In the genomic region with DNA sequence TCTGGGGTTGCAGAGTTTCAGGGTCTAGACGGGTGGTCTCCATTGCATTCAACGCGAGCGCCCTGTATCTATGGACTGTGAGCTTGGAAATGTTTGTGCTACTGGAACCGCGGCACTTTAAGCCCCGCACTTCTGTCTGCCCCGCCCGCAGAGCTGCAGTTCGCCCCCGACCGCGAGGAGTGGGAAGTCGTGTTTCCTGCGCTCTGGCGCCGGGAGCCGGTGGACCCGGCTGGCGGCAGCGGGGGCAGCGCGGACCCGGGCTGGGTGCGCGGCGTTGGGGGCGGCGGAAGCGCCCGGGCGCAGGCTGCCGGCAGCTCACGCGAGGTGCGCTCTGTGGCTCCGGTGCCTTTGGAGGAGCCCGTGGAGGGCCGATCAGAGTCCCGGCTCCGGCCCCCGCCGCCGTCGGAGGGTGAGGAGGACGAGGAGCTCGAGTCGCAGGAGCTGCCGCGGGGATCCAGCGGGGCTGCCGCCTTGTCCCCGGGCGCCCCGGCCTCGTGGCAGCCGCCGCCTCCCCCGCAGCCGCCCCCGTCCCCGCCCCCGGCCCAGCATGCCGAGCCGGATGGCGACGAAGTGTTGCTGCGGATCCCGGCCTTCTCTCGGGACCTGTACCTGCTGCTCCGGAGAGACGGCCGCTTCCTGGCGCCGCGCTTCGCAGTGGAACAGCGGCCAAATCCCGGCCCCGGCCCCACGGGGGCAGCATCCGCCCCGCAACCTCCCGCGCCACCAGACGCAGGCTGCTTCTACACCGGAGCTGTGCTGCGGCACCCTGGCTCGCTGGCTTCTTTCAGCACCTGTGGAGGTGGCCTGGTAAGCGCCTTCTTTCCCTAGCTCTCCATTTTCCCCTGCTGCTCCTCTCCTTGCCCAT, we compare ENCODE assay signal across 8 cellular contexts. TPM values are rescaled to one million over a fixed set of nuclear protein-coding genes. Genes with fewer than 3 reads are reported as not detected.
DNase-seq lines count a peak whose midpoint lies in the region; ATAC-seq, FAIRE-seq and TF ChIP-seq lines count a peak whose summit lies in the region.

No MANE protein-coding gene starts in this region.

- ATAC-seq in GM23338: peak; percentile 67
- ATAC-seq in mucosa of descending colon: peak; percentile 79
- ATAC-seq in activated CD4-positive, CD25-positive, alpha-beta regulatory T cell treated with anti-CD3 and anti-CD28 coated beads, Interleukin-2, amount 50 U/mL, for 24 hours: no peak

- peak overlapping the region; percentile 91 for H2AFZ ChIP-seq in GM23338
- peak overlapping the region; percentile 60; the same call in 1 of the 2 replicates for H2AFZ ChIP-seq in H1 (ENCODE audit: low read length)

- peaks cover 7% of the 10 kb centered on the region for H3K27me3 Mint-ChIP-seq in GM23338 (ENCODE audit: insufficient read depth, low read depth, poor library complexity)

- peak overlapping the region; percentile 95 for H3K27ac Mint-ChIP-seq in GM23338

- H3K4me2 ChIP-seq in GM23338 (peak overlapping the region; percentile 96), H1 (ENCODE audit: insufficient read depth in 1 of 2, low read depth in 2 of 2, low read length in 2 of 2) (peak overlapping the region; percentile 75 to 89)

- peak; percentile 62 to 74 for TF ChIP-seq RAD21 in H1 (IDR thresholded peaks at IDR 0.05 in 1 of 2, conservative IDR thresholded peaks at IDR 0.05 in 1 of 2; ENCODE audit: low read depth in 2 of 2, low read length in 2 of 2)

- H4K8ac ChIP-seq in H1 (ENCODE audit: extremely low read depth, insufficient read depth, low read length): peak overlapping the region; percentile 91

- H2AK5ac ChIP-seq in H1 (ENCODE audit: low read depth, low read length): no peak overlapping the region

- peak overlapping the region; percentile 64 for H2BK12ac ChIP-seq in H1 (ENCODE audit: low read depth, low read length)

- H2BK15ac ChIP-seq in H1 (ENCODE audit: low read length): no peak overlapping the region

- TF ChIP-seq POLR2A in H1 (IDR thresholded peaks at IDR 0.05; ENCODE audit: control extremely low read depth in 1 of 2, low read depth in 2 of 2, low read length in 2 of 2) (peak; percentile 49 to 66), uterus (IDR thresholded peaks at IDR 0.05) (no peak)

- no peak for FAIRE-seq in H1 (lab: Jason Lieb, UNC)

- no peak overlapping the region for H3K14ac ChIP-seq in H1 (ENCODE audit: insufficient read length)

- H4K20me1 ChIP-seq in GM23338 (replicated peaks; ENCODE audit: insufficient read depth) (0 out of 2 replicates have a peak, but pooled peaks cover 16% of the 10 kb centered on the region), H1 (replicated peaks in 1 of 2; ENCODE audit: control insufficient read depth in 1 of 2, insufficient read depth in 2 of 2, low read length in 2 of 2) (peaks cover 1 to 6% of the 10 kb centered on the region in 2 experiments)

- peaks cover 10% of the 10 kb centered on the region for H3K23me2 ChIP-seq in H1 (ENCODE audit: low read depth, low read length)

- peak overlapping the region; percentile 25 for H4K5ac ChIP-seq in H1 (ENCODE audit: insufficient read length, low read depth, low read length)

- H4K91ac ChIP-seq in H1 (replicated peaks; ENCODE audit: insufficient read length, low read length): no peak overlapping the region

- H3K27ac ChIP-seq in GM23338 (ENCODE audit: low read depth) (no peak overlapping the region), H1 (ENCODE audit: low read depth, low read length) (0 out of 2 replicates have a peak overlapping the region, but pooled peaks have one; percentile 5), uterus (peak overlapping the region; percentile 88 to 93)

- no peak for TF ChIP-seq EP300 in H1 (IDR thresholded peaks at IDR 0.05; ENCODE audit: borderline replicate concordance in 1 of 2, low read depth in 2 of 2, low read length in 2 of 2)

- no peak overlapping the region for H2BK20ac ChIP-seq in H1 (ENCODE audit: low read length)

- H3K18ac ChIP-seq in H1 (ENCODE audit: extremely low read depth, low read length): peak overlapping the region; percentile 91; the same call in 1 of the 2 replicates

- H3K36me3 ChIP-seq in GM23338 (ENCODE audit: insufficient read depth) (no peaks in the 10 kb centered on the region), H1 (ENCODE audit: control insufficient read depth in 2 of 4, insufficient read depth in 4 of 4, low read length in 3 of 4) (no peaks in the 10 kb centered on the region), mucosa of descending colon (ENCODE audit: low read depth) (no peaks in the 10 kb centered on the region), uterus (no peaks in the 10 kb centered on the region)

- peak; percentile 88 for DNase-seq in DMS53 (lab: John Stamatoyannopoulos, UW)
- DNase-seq in GM23338 (ENCODE audit: low spot score): peak; percentile 82
- DNase-seq in H1 (ENCODE audit: low read depth in 1 of 2, low spot score in 2 of 2): peak in 1 of 2 experiments; percentile 84
- peak; percentile 56 to 75 (median 59) for DNase-seq in mucosa of descending colon
- peak; percentile 69 to 72 for DNase-seq in uterus
- DNase-seq in AML-193 (lab: John Stamatoyannopoulos, UW): no peak

- peak overlapping the region; percentile 100 for H3K4me3 Mint-ChIP-seq in GM23338

- no peaks in the 10 kb centered on the region for H3K9me3 ChIP-seq in H1 (ENCODE audit: insufficient read depth in 2 of 2, low read depth in 1 of 2, low read length in 1 of 2)
- no peaks in the 10 kb centered on the region for H3K9me3 ChIP-seq in mucosa of descending colon
- no peaks in the 10 kb centered on the region for H3K9me3 ChIP-seq in uterus

- H3F3A ChIP-seq in GM23338 (replicated peaks; ENCODE audit: low read depth): 0 out of 2 replicates have a peak, but pooled peaks cover 4% of the 10 kb centered on the region

- peaks cover 45% of the 10 kb centered on the region for H3K4me1 Mint-ChIP-seq in GM23338

- H3K9me3 Mint-ChIP-seq in GM23338: no peaks in the 10 kb centered on the region

- H3K79me2 ChIP-seq in GM23338 (replicated peaks; ENCODE audit: insufficient read depth) (peaks cover 44% of the 10 kb centered on the region), H1 (ENCODE audit: control insufficient read depth in 1 of 2, insufficient read depth in 2 of 2, low read length in 2 of 2) (peaks cover 0 to 50% of the 10 kb centered on the region in 2 experiments)

- H3K4me1 ChIP-seq in GM23338 (ENCODE audit: insufficient read depth) (peaks cover 35% of the 10 kb centered on the region), H1 (replicated peaks in 1 of 4; ENCODE audit: control insufficient read depth in 3 of 4, insufficient read depth in 4 of 4, low read length in 3 of 4) (peaks cover 2 to 9% (median 5%) of the 10 kb centered on the region in 4 experiments; a peak in 4 of 7 replicates), mucosa of descending colon (ENCODE audit: low read depth) (no peaks in the 10 kb centered on the region), uterus (no peaks in the 10 kb centered on the region)

- 0% methylated on average over 54 of the region's 90 CpGs; no CpG with 5 or more reads in 1 of the 2 experiments for WGBS in H1 (ENCODE audit: extremely low coverage in 1 of 2, insufficient coverage in 1 of 2, insufficient read length in 1 of 2, insufficient replicate concordance in 2 of 2, low coverage in 1 of 2, low lambda C conversion rate in 2 of 2, missing lambda C conversion rate in 1 of 2), 2 experiments

- no peaks in the 10 kb centered on the region for H3K79me1 ChIP-seq in H1 (ENCODE audit: low read depth, low read length)

- H3K4me3 ChIP-seq in GM23338 (peak overlapping the region; percentile 87), H1 (ENCODE audit: extremely low read depth in 1 of 4, insufficient read depth in 2 of 4, low read depth in 3 of 4, low read length in 4 of 4) (peak overlapping the region; percentile 72 to 88 (median 84)), mucosa of descending colon (peak overlapping the region; percentile 7), uterus (peak overlapping the region; percentile 53 to 61)

- H3K27me3 ChIP-seq in GM23338 (ENCODE audit: insufficient read depth) (peaks cover 16% of the 10 kb centered on the region; the same call in 1 of the 2 replicates), H1 (replicated peaks in 1 of 4; ENCODE audit: control insufficient read depth in 3 of 4, extremely low read depth in 1 of 4, insufficient read depth in 3 of 4, low read length in 3 of 4) (no peaks in the 10 kb centered on the region), uterus (no peaks in the 10 kb centered on the region)

- H3K9ac ChIP-seq in H1 (replicated peaks in 1 of 4; ENCODE audit: extremely low read depth in 1 of 4, low read depth in 3 of 4, low read length in 3 of 4): peak overlapping the region; percentile 67 to 95 (median 80)

- CTCF ChIA-PET in H1 (lab: Charles Lee; ENCODE audit: partially characterized antibody): interaction anchor here (0.6 to 3.7 kb wide), 19 partner anchors 9 to 528 kb away, joined by 3 to 14 read pairs (median 4); no protein-coding TSS in a partner anchor

- POLR2A ChIA-PET in H1 (lab: Charles Lee; ENCODE audit: partially characterized antibody): interaction anchor here (0.6 to 3.8 kb wide), 29 partner anchors 8 to 366 kb away, joined by 3 to 33 read pairs (median 4); a partner anchor contains a TSS

- H3K36me3 Mint-ChIP-seq in GM23338 (ENCODE audit: low read depth): peaks cover 18% of the 10 kb centered on the region

- H3K4ac ChIP-seq in H1 (replicated peaks; ENCODE audit: insufficient read length, low read depth, low read length): no peak overlapping the region

- no peak overlapping the region for H3K23ac ChIP-seq in H1 (ENCODE audit: insufficient read length)

- TF ChIP-seq CTCF in GM23338 (conservative IDR thresholded peaks at IDR 0.05; ENCODE audit: low read depth in 2 of 2) (peak; percentile 52 to 64), H1 (IDR thresholded peaks at IDR 0.05; ENCODE audit: control extremely low read depth in 1 of 3, insufficient read depth in 1 of 3, low read depth in 1 of 3, low read length in 3 of 3) (peak; percentile 61 to 72 (median 67)), mucosa of descending colon (IDR thresholded peaks at IDR 0.05) (no peak), uterus (IDR thresholded peaks at IDR 0.05) (peak in 2 of 4 experiments; percentile 53 to 68)

- peak overlapping the region; percentile 20; the same call in 1 of the 2 replicates for H2BK5ac ChIP-seq in H1 (ENCODE audit: low read depth, low read length)

- no peaks in the 10 kb centered on the region for H3K9me2 ChIP-seq in GM23338 (ENCODE audit: insufficient read depth)

- intact Hi-C loops in mucosa of descending colon (cut with DNase I, micrococcal nuclease): no loop called here
- intact Hi-C loops in uterus (cut with DNase I; ENCODE audit: low total_unique reads): no loop called here

- peak overlapping the region; percentile 51 for H3K56ac ChIP-seq in H1 (replicated peaks; ENCODE audit: insufficient read length, low read depth, low read length)

- no peak overlapping the region for H2BK120ac ChIP-seq in H1 (replicated peaks; ENCODE audit: low read depth, low read length)

RNA-seq across cellular contexts. Expression of a gene that starts 1.1 kb away (rescaled TPM):
- total RNA-seq in GM23338 (2014; rRNA removed; shearing (Covaris generic)): 27.4 and 37.9 TPM in 2 replicates
- polyA plus RNA-seq in GM23338 (2016; fragmentation: Nextera tagmentation; extraction: Ambion mirVana): 5.9 and 6.0 TPM in 2 replicates
- 4.5 TPM for polyA plus RNA-seq in PFSK-1 (2012; ENCODE audit: insufficient read length, low read depth)
- 26.2 and 28.8 TPM in 2 replicates for total RNA-seq in H1 (2021; fragmentation: NEBNext Ultra II Directional; extraction: Animal tissue kit (Norgen Biotek cat#: 25700))
- 17.3 and 21.4 TPM in 2 replicates for polyA plus RNA-seq in H1 (2011; rRNA removed)
- 30.9 TPM for polyA plus RNA-seq in H1 (2011; cell fraction: cytosol; rRNA removed)
- 32.1 TPM for polyA plus RNA-seq in H1 (2011; cell fraction: nucleus; rRNA removed)
- 20.0 to 28.3 TPM (median 26.2 TPM) in 4 replicates for polyA plus RNA-seq in H1 (2012, experiment 1 of 2)
- 0.97 TPM for polyA plus RNA-seq in H1 (2012, experiment 2 of 2)
- 20.6 TPM for polyA plus RNA-seq in H1 (2013, experiment 1 of 2)
- polyA plus RNA-seq in H1 (2013, experiment 2 of 2): 20.7 TPM
- polyA minus RNA-seq in H1 (2011; rRNA and poly(A)+ RNA removed): 61.4 and 71.9 TPM in 2 replicates
- 26.1 TPM for polyA minus RNA-seq in H1 (2011; cell fraction: cytosol; rRNA and poly(A)+ RNA removed)
- 76.8 TPM for polyA minus RNA-seq in H1 (2011; cell fraction: nucleus; rRNA and poly(A)+ RNA removed)
- 1 to 10 TPM in 1 of 3 donors, under 1 TPM in 2; 0.12 to 1.6 (median 0.75) TPM for total RNA-seq in mucosa of descending colon
- total RNA-seq in uterus: 100 to 1,000 TPM in 1 of 4 donors, 10 to 100 TPM in 2, 1 to 10 TPM in 1; 1.2 to 132 (median 36.1) TPM

Comparison
In these comparisons a context has a peak if more than half of its experiments do, and no peak if none do; other contexts are left out.
1. DNase-seq: peak in DMS53 (single experiment), GM23338 (single experiment), mucosa of descending colon (3 of 3) and uterus (2 of 2); none in AML-193 (0 of 2).
2. ATAC-seq: peak in GM23338 (single experiment) and mucosa of descending colon (single experiment); none in activated CD4-positive, CD25-positive, alpha-beta regulatory T cell treated with anti-CD3 and anti-CD28 coated beads, Interleukin-2, amount 50 U/mL, for 24 hours (0 of 2).
3. H3K4me3 ChIP-seq: peak in every context shown above with its lines; median percentile 87 in GM23338; 84 in H1; 57 in uterus; 7 in mucosa of descending colon.
4. POLR2A ChIP-seq: peak in H1 (2 of 2); none in uterus (0 of 2).